ENCODE assay signal across 8 cellular contexts in the genomic region with DNA sequence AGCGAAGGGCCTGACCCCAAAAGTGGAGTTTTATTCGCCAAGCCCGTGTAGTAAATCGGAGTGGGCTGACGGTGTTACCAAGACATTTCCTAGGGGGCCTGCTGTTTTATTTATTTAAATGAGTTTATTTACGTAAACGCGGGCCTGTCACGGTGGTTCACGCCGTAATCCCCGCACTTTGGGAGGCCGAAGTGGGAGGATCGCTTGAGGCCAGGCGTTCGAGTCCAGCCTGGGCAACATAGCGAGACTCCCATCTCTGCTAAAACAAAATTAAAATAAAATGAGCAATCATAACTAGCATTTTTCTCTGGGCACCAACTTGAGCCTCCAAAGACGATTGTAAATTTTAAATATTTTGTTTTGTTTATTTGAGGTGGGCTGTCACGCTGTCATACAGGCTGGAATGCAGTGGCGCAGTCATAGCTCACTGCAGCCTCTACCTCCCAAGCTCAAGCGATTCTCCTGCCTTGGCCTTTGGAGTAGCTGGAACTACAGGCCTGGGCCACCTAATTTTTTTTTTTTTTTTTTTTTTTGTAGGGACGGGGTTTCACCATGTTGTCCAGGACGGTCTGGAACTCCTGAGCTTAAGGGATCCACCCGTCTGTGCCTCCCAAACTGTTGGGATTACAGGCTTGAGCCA. TPM values are rescaled to one million over a fixed set of nuclear protein-coding genes. Genes with fewer than 3 reads are reported as not detected.
DNase-seq lines count a peak whose midpoint lies in the region; ATAC-seq, FAIRE-seq and TF ChIP-seq lines count a peak whose summit lies in the region.

No MANE protein-coding gene starts in this region.

- H3K79me2 ChIP-seq in K562 (ENCODE audit: control insufficient read depth, insufficient read depth, low read length): peaks cover 72% of the 10 kb centered on the region

- H3K9ac ChIP-seq in K562 (ENCODE audit: insufficient read depth in 1 of 2, low read depth in 2 of 2, low read length in 2 of 2): peak overlapping the region; percentile 100

- ATAC-seq in heart right ventricle (no peak), Right ventricle myocardium superior (ENCODE audit: poor library complexity) (no peak), K562 (no peak), lower lobe of right lung (no peak), upper lobe of right lung (no peak)

- peak overlapping the region; percentile 70 to 99 (median 86) for H3K4me3 ChIP-seq in heart right ventricle
- H3K4me3 ChIP-seq in K562: peak overlapping the region; percentile 88
- peak overlapping the region; percentile 92 for H3K4me3 ChIP-seq in lower lobe of right lung
- peak overlapping the region; percentile 68 for H3K4me3 ChIP-seq in upper lobe of right lung

- no peaks in the 10 kb centered on the region for H3K9me3 ChIP-seq in heart right ventricle
- no peaks in the 10 kb centered on the region for H3K9me3 ChIP-seq in K562 (replicated peaks; ENCODE audit: control insufficient read depth, insufficient read depth, low read depth, low read length)
- H3K9me3 ChIP-seq in lower lobe of right lung: no peaks in the 10 kb centered on the region
- H3K9me3 ChIP-seq in upper lobe of right lung: no peaks in the 10 kb centered on the region

- TF ChIP-seq CTCF in heart right ventricle (IDR thresholded peaks at IDR 0.05): no peak
- TF ChIP-seq CTCF in K562 (IDR thresholded peaks at IDR 0.05 in 2 of 3, conservative IDR thresholded peaks at IDR 0.05 in 1 of 3; ENCODE audit: insufficient read depth in 2 of 3, low read depth in 1 of 3, low read length in 3 of 3): no peak
- no peak for TF ChIP-seq CTCF in lower lobe of right lung (IDR thresholded peaks at IDR 0.05)
- no peak for TF ChIP-seq CTCF in upper lobe of right lung (IDR thresholded peaks at IDR 0.05)

- H3K27me3 ChIP-seq in heart right ventricle (no peaks in the 10 kb centered on the region), K562 (ENCODE audit: control insufficient read depth in 2 of 2, insufficient read depth in 2 of 2, low read length in 2 of 2) (no peaks in the 10 kb centered on the region), lower lobe of right lung (ENCODE audit: low read depth) (no peaks in the 10 kb centered on the region), upper lobe of right lung (no peaks in the 10 kb centered on the region)

- DNase-seq in heart right ventricle (no peak), Right ventricle myocardium superior (no peak), K562 (ENCODE audit: extremely low read depth in 1 of 4, low spot score in 3 of 4) (no peak), lower lobe of right lung (no peak), upper lobe of right lung (no peak), NCI-H2081 treated with DMSO at 0.1 percent for 48 hours (lab: John Stamatoyannopoulos, UW) (no peak), SKM-1 treated with dmso at 0.1 percent for 144 hours (lab: John Stamatoyannopoulos, UW; ENCODE audit: unreplicated experiment) (no peak), AML-193 (lab: John Stamatoyannopoulos, UW) (no peak)

- TF ChIP-seq RAD21 in K562 (CRISPR knock-in tag; conservative IDR thresholded peaks at IDR 0.05 in 1 of 2, IDR thresholded peaks at IDR 0.05 in 1 of 2): no peak

- H3K4me1 ChIP-seq in heart right ventricle (peaks cover 4 to 57% (median 34%) of the 10 kb centered on the region in 9 donors), K562 (replicated peaks in 1 of 2; ENCODE audit: control insufficient read depth in 2 of 2, insufficient read depth in 2 of 2, low read length in 2 of 2) (peaks cover 16 to 23% of the 10 kb centered on the region in 2 experiments), lower lobe of right lung (peaks cover 44% of the 10 kb centered on the region), upper lobe of right lung (peaks cover 31% of the 10 kb centered on the region)

- POLR2A ChIA-PET in K562 (lab: Yijun Ruan, JAX): interaction anchor here (0.6 to 4.5 kb wide), 14 partner anchors 9 to 1817 kb away, joined by 3 to 31 read pairs (median 6); partner anchors contain the start of genes TRIM4 and ZKSCAN5

- intact Hi-C loops in heart right ventricle (cut with DNase I): loop anchor here in 7 of 10 donors (2.0 to 10.0 kb wide), 4 partner anchors 55 to 58 kb away; partner anchors contain the start of genes ZKSCAN5 (in 7 of the 7), ZNF394 (in 6 of the 7) and ZSCAN25 (in 1 of the 7)
- intact Hi-C loops in Right ventricle myocardium superior (cut with DNase I): loop anchor here (10.0 kb wide), 1 partner anchor 55 kb away; the partner anchor contains the start of genes ZKSCAN5 and ZNF394
- intact Hi-C loops in K562 (cut with micrococcal nuclease): loop anchor here (2.0 to 10.0 kb wide), 2 partner anchors 57 to 85 kb away; partner anchors contain the start of genes ZNF789 and ZSCAN25
- intact Hi-C loops in lower lobe of right lung (cut with DNase I): no loop called here
- intact Hi-C loops in upper lobe of right lung (cut with DNase I): no loop called here

- H3K36me3 ChIP-seq in heart right ventricle (peaks cover 0 to 66% (median 39%) of the 10 kb centered on the region in 9 donors), K562 (ENCODE audit: control insufficient read depth, insufficient read depth, low read length) (peaks cover 78% of the 10 kb centered on the region), lower lobe of right lung (peaks cover 59% of the 10 kb centered on the region), upper lobe of right lung (peaks cover 64% of the 10 kb centered on the region)

- H3K9me1 ChIP-seq in K562 (ENCODE audit: control insufficient read depth, insufficient read depth, low read length): peaks cover 8% of the 10 kb centered on the region

- no TSS peak for BruUV-seq in K562 (replicated peaks; lab: Mats Ljungman, UMichigan)

- CTCF ChIA-PET in K562 (lab: Yijun Ruan, JAX; ENCODE audit: low intra/inter-chr PET ratio): no interaction called here

- TF ChIP-seq EP300 in K562 (IDR thresholded peaks at IDR 0.05; ENCODE audit: low read length): 0 out of 2 replicates have a peak, but pooled peaks have one; percentile 8

- in situ Hi-C loops in K562 (cut with MboI): no loop called here

- FAIRE-seq in K562 (lab: Jason Lieb, UNC): no peak

- peak overlapping the region; percentile 100 for H3K4me2 ChIP-seq in K562 (ENCODE audit: insufficient read depth, low read length)

- peak overlapping the region; percentile 92 for H2AFZ ChIP-seq in K562 (ENCODE audit: low read depth, low read length)

- H4K20me1 ChIP-seq in K562 (replicated peaks; ENCODE audit: control insufficient read depth, insufficient read depth, low read length): peaks cover 15% of the 10 kb centered on the region; the same call in 1 of the 2 replicates

- 32 to 33% methylated on average over 24 of the region's 24 CpGs for WGBS in heart right ventricle, 2 donors
- 7% methylated on average over 23 of the region's 24 CpGs for WGBS in K562 (ENCODE audit: insufficient coverage, low coverage, missing lambda C conversion rate)

- TF ChIP-seq POLR2A in K562 (conservative IDR thresholded peaks at IDR 0.05): no peak

- H3K27ac ChIP-seq in heart right ventricle (peak overlapping the region; percentile 77 to 99 (median 98)), K562 (ENCODE audit: extremely low read depth, low read depth, low read length) (peak overlapping the region; percentile 95), lower lobe of right lung (peak overlapping the region; percentile 99), upper lobe of right lung (peak overlapping the region; percentile 99)

RNA-seq across cellular contexts. Expression of gene ZNF655, which starts 1.0 kb away (rescaled TPM):
- total RNA-seq in heart right ventricle (10 to 100 TPM; 27.2 to 37.6 (median 30.8) TPM), Right ventricle myocardium superior (24.0 TPM), K562 (2014; rRNA removed) (85.6 and 123 TPM in 2 replicates), K562 (2014; rRNA removed; fragmentation: Illumina TruSeq; extraction: Trizol) (94.7 and 105 TPM in 2 replicates), K562 (2015; rRNA removed; fragmentation: Illumina TruSeq; extraction: Trizol) (94.4 and 95.2 TPM in 2 replicates), K562 (2021) (68.1 and 78.1 TPM in 2 replicates), lower lobe of right lung (71.6 TPM), upper lobe of right lung (63.1 TPM)
- polyA plus RNA-seq in heart right ventricle (10 to 100 TPM; 22.0 to 54.1 TPM), K562 (2011; rRNA removed) (81.3 and 112 TPM in 2 replicates), K562 (2014; fragmentation: Illumina TruSeq; extraction: Trizol) (101 and 103 TPM in 2 replicates), K562 (2014; fragmentation: Nextera tagmentation; extraction: Ambion mirVana) (10 to 100 TPM; 25.7 to 34.1 TPM), K562 (2014; rRNA removed) (130 and 137 TPM in 2 replicates)
- 232 and 346 TPM in 2 replicates for total RNA-seq in K562 (2011; cell fraction: chromatin; rRNA removed; ENCODE audit: low replicate concordance)
- total RNA-seq in K562 (2011; cell fraction: nucleolus; rRNA removed): 147 and 170 TPM in 2 replicates
- 249 and 393 TPM in 2 replicates for total RNA-seq in K562 (2011; cell fraction: nucleoplasm; rRNA removed)
- polyA plus RNA-seq in K562 (2011; cell fraction: cytosol; rRNA removed): 55.1 and 81.1 TPM in 2 replicates
- 163 and 255 TPM in 2 replicates for polyA plus RNA-seq in K562 (2011; cell fraction: nucleus; rRNA removed)
- polyA plus RNA-seq in K562 (2012): 60.6 and 75.6 TPM in 2 replicates
- polyA minus RNA-seq in K562 (2011; rRNA and poly(A)+ RNA removed): 89.6 and 93.8 TPM in 2 replicates
- 31.9 and 33.0 TPM in 2 replicates for polyA minus RNA-seq in K562 (2011; cell fraction: cytosol; rRNA and poly(A)+ RNA removed)
- polyA minus RNA-seq in K562 (2011; cell fraction: nucleus; rRNA and poly(A)+ RNA removed): 105 and 112 TPM in 2 replicates

RNA-seq across cellular contexts. Expression of gene FAM200A, which starts 7.5 kb away (rescaled TPM):
- total RNA-seq in heart right ventricle (1 to 10 TPM; 4.3 to 7.7 (median 5.6) TPM), Right ventricle myocardium superior (6.5 TPM), K562 (2014; rRNA removed) (6.3 and 6.4 TPM in 2 replicates), K562 (2014; rRNA removed; fragmentation: Illumina TruSeq; extraction: Trizol) (8.3 and 10.2 TPM in 2 replicates), K562 (2015; rRNA removed; fragmentation: Illumina TruSeq; extraction: Trizol) (9.4 and 10.0 TPM in 2 replicates), K562 (2021) (6.3 and 7.0 TPM in 2 replicates), lower lobe of right lung (6.7 TPM), upper lobe of right lung (4.9 TPM)
- polyA plus RNA-seq in heart right ventricle (1 to 10 TPM; 3.4 to 7.5 TPM), K562 (2011; rRNA removed) (6.8 and 11.2 TPM in 2 replicates), K562 (2014; fragmentation: Illumina TruSeq; extraction: Trizol) (10.3 and 11.3 TPM in 2 replicates), K562 (2014; fragmentation: Nextera tagmentation; extraction: Ambion mirVana) (1 to 10 TPM; 3.3 to 4.3 TPM), K562 (2014; rRNA removed) (7.9 and 9.0 TPM in 2 replicates)
- total RNA-seq in K562 (2011; cell fraction: chromatin; rRNA removed; ENCODE audit: low replicate concordance): 6.9 and 16.6 TPM in 2 replicates
- 7.0 and 9.2 TPM in 2 replicates for total RNA-seq in K562 (2011; cell fraction: nucleolus; rRNA removed)
- total RNA-seq in K562 (2011; cell fraction: nucleoplasm; rRNA removed): 5.3 and 6.7 TPM in 2 replicates
- 3.9 and 4.3 TPM in 2 replicates for polyA plus RNA-seq in K562 (2011; cell fraction: cytosol; rRNA removed)
- 2.0 and 2.3 TPM in 2 replicates for polyA plus RNA-seq in K562 (2011; cell fraction: nucleus; rRNA removed)
- polyA plus RNA-seq in K562 (2012): 5.5 and 5.8 TPM in 2 replicates
- 7.5 and 8.0 TPM in 2 replicates for polyA minus RNA-seq in K562 (2011; rRNA and poly(A)+ RNA removed)
- 3.4 and 4.9 TPM in 2 replicates for polyA minus RNA-seq in K562 (2011; cell fraction: cytosol; rRNA and poly(A)+ RNA removed)
- polyA minus RNA-seq in K562 (2011; cell fraction: nucleus; rRNA and poly(A)+ RNA removed): 5.3 and 6.8 TPM in 2 replicates

RNA-seq across cellular contexts. Expression of gene TMEM225B, which starts 38.7 kb away (rescaled TPM):
- total RNA-seq in heart right ventricle (under 1 TPM in 3 of 10 donors, not detected in 7; 0.20 to 0.23 (median 0.23) TPM), Right ventricle myocardium superior (not detected), K562 (2014; rRNA removed) (0.61 and 0.73 TPM in 2 replicates), K562 (2014; rRNA removed; fragmentation: Illumina TruSeq; extraction: Trizol) (0.18 and 0.70 TPM in 2 replicates), K562 (2015; rRNA removed; fragmentation: Illumina TruSeq; extraction: Trizol) (0.51 and 0.79 TPM in 2 replicates), K562 (2021) (0.60 and 1.3 TPM in 2 replicates), lower lobe of right lung (0.30 TPM), upper lobe of right lung (1.0 TPM)
- polyA plus RNA-seq in heart right ventricle (under 1 TPM; 0.10 to 0.37 TPM), K562 (2011; rRNA removed) (0.56 and 0.93 TPM in 2 replicates), K562 (2014; fragmentation: Illumina TruSeq; extraction: Trizol) (0.32 and 0.68 TPM in 2 replicates), K562 (2014; fragmentation: Nextera tagmentation; extraction: Ambion mirVana) (under 1 TPM; 0.08 to 0.25 TPM), K562 (2014; rRNA removed) (0.62 and 0.94 TPM in 2 replicates)
- 0.42 and 0.51 TPM in 2 replicates for total RNA-seq in K562 (2011; cell fraction: chromatin; rRNA removed; ENCODE audit: low replicate concordance)
- 4.0 and 4.3 TPM in 2 replicates for total RNA-seq in K562 (2011; cell fraction: nucleolus; rRNA removed)
- 1.6 and 1.8 TPM in 2 replicates for total RNA-seq in K562 (2011; cell fraction: nucleoplasm; rRNA removed)
- polyA plus RNA-seq in K562 (2011; cell fraction: cytosol; rRNA removed): 0.30 and 1.1 TPM in 2 replicates
- 2.6 and 4.8 TPM in 2 replicates for polyA plus RNA-seq in K562 (2011; cell fraction: nucleus; rRNA removed)
- 0.64 and 0.65 TPM in 2 replicates for polyA plus RNA-seq in K562 (2012)
- polyA minus RNA-seq in K562 (2011; rRNA and poly(A)+ RNA removed): 0.36 and 0.74 TPM in 2 replicates
- not detected in 2 replicates for polyA minus RNA-seq in K562 (2011; cell fraction: cytosol; rRNA and poly(A)+ RNA removed)
- polyA minus RNA-seq in K562 (2011; cell fraction: nucleus; rRNA and poly(A)+ RNA removed): 2.2 TPM in 2 replicates

RNA-seq across cellular contexts. Expression of gene ZKSCAN5, which starts 54.9 kb away (rescaled TPM):
- total RNA-seq in heart right ventricle (1 to 10 TPM; 5.7 to 8.5 (median 7.8) TPM), Right ventricle myocardium superior (6.1 TPM), K562 (2014; rRNA removed) (14.4 and 15.4 TPM in 2 replicates), K562 (2014; rRNA removed; fragmentation: Illumina TruSeq; extraction: Trizol) (18.8 and 19.0 TPM in 2 replicates), K562 (2015; rRNA removed; fragmentation: Illumina TruSeq; extraction: Trizol) (17.5 and 17.9 TPM in 2 replicates), K562 (2021) (14.3 and 15.4 TPM in 2 replicates), lower lobe of right lung (6.2 TPM), upper lobe of right lung (7.4 TPM)
- polyA plus RNA-seq in heart right ventricle (1 to 10 TPM; 2.8 to 3.0 TPM), K562 (2011; rRNA removed) (10.9 and 15.0 TPM in 2 replicates), K562 (2014; fragmentation: Illumina TruSeq; extraction: Trizol) (14.4 and 15.7 TPM in 2 replicates), K562 (2014; fragmentation: Nextera tagmentation; extraction: Ambion mirVana) (1 to 10 TPM; 4.2 to 8.8 TPM), K562 (2014; rRNA removed) (9.5 and 10.3 TPM in 2 replicates)
- total RNA-seq in K562 (2011; cell fraction: chromatin; rRNA removed; ENCODE audit: low replicate concordance): 35.9 and 48.1 TPM in 2 replicates
- 26.8 TPM in 2 replicates for total RNA-seq in K562 (2011; cell fraction: nucleolus; rRNA removed)
- 28.6 and 31.7 TPM in 2 replicates for total RNA-seq in K562 (2011; cell fraction: nucleoplasm; rRNA removed)
- 5.8 and 6.9 TPM in 2 replicates for polyA plus RNA-seq in K562 (2011; cell fraction: cytosol; rRNA removed)
- polyA plus RNA-seq in K562 (2011; cell fraction: nucleus; rRNA removed): 9.0 and 10.9 TPM in 2 replicates
- polyA plus RNA-seq in K562 (2012): 10.0 and 11.0 TPM in 2 replicates
- 31.5 and 37.9 TPM in 2 replicates for polyA minus RNA-seq in K562 (2011; rRNA and poly(A)+ RNA removed)
- 12.6 and 15.7 TPM in 2 replicates for polyA minus RNA-seq in K562 (2011; cell fraction: cytosol; rRNA and poly(A)+ RNA removed)
- 8.8 and 13.1 TPM in 2 replicates for polyA minus RNA-seq in K562 (2011; cell fraction: nucleus; rRNA and poly(A)+ RNA removed)

RNA-seq across cellular contexts. Expression of gene ZSCAN25, which starts 57.4 kb away (rescaled TPM):
- total RNA-seq in heart right ventricle: 10 to 100 TPM in 3 of 10 donors, 1 to 10 TPM in 7; 6.1 to 10.5 (median 7.8) TPM
- 1 to 10 TPM; 2.5 to 3.6 TPM for polyA plus RNA-seq in heart right ventricle
- 6.9 TPM for total RNA-seq in Right ventricle myocardium superior
- total RNA-seq in K562 (2011; cell fraction: chromatin; rRNA removed; ENCODE audit: low replicate concordance): 45.6 and 57.6 TPM in 2 replicates
- total RNA-seq in K562 (2011; cell fraction: nucleolus; rRNA removed): 32.4 and 33.2 TPM in 2 replicates
- 42.8 and 45.6 TPM in 2 replicates for total RNA-seq in K562 (2011; cell fraction: nucleoplasm; rRNA removed)
- total RNA-seq in K562 (2014; rRNA removed): 13.7 and 16.9 TPM in 2 replicates
- total RNA-seq in K562 (2014; rRNA removed; fragmentation: Illumina TruSeq; extraction: Trizol): 11.0 and 12.8 TPM in 2 replicates
- 14.4 and 15.9 TPM in 2 replicates for total RNA-seq in K562 (2015; rRNA removed; fragmentation: Illumina TruSeq; extraction: Trizol)
- 15.7 and 18.4 TPM in 2 replicates for total RNA-seq in K562 (2021)
- 10.5 and 14.2 TPM in 2 replicates for polyA plus RNA-seq in K562 (2011; rRNA removed)
- 8.9 and 10.6 TPM in 2 replicates for polyA plus RNA-seq in K562 (2011; cell fraction: cytosol; rRNA removed)
- 16.5 and 25.1 TPM in 2 replicates for polyA plus RNA-seq in K562 (2011; cell fraction: nucleus; rRNA removed)
- polyA plus RNA-seq in K562 (2012): 10.0 and 11.0 TPM in 2 replicates
- 11.7 and 12.0 TPM in 2 replicates for polyA plus RNA-seq in K562 (2014; fragmentation: Illumina TruSeq; extraction: Trizol)
- 1 to 10 TPM in 1 of 2 experiments, under 1 TPM in 1; 0.94 to 1.1 TPM for polyA plus RNA-seq in K562 (2014; fragmentation: Nextera tagmentation; extraction: Ambion mirVana)
- polyA plus RNA-seq in K562 (2014; rRNA removed): 12.2 and 18.5 TPM in 2 replicates
- polyA minus RNA-seq in K562 (2011; rRNA and poly(A)+ RNA removed): 19.5 and 22.0 TPM in 2 replicates
- polyA minus RNA-seq in K562 (2011; cell fraction: cytosol; rRNA and poly(A)+ RNA removed): 6.7 and 10.3 TPM in 2 replicates
- 14.4 and 16.6 TPM in 2 replicates for polyA minus RNA-seq in K562 (2011; cell fraction: nucleus; rRNA and poly(A)+ RNA removed)
- total RNA-seq in lower lobe of right lung: 16.5 TPM
- 18.3 TPM for total RNA-seq in upper lobe of right lung

Comparison
In these comparisons a context has a peak if more than half of its experiments do, and no peak if none do; other contexts are left out.
1. intact Hi-C loops: an anchor here in heart right ventricle (2.0 to 10.0 kb wide), Right ventricle myocardium superior (10.0 kb wide) and K562 (2.0 to 10.0 kb wide); none called in lower lobe of right lung and upper lobe of right lung.